In genomic region chr11:91872216-91872615, GRCh38 we compare ENCODE assay signal across 1 cellular context.
TF ChIP-seq lines count a peak whose summit lies in the region.

No MANE protein-coding gene starts in this region.

TF ChIP-seq in GM23338, 12 proteins besides CTCF, POLR2A, EP300 and RAD21 (continued from another document):
- TF ChIP-seq ZNF462 (CRISPR knock-in tag; IDR thresholded peaks at IDR 0.05): no peak
- TF ChIP-seq ZNF331 (CRISPR knock-in tag; IDR thresholded peaks at IDR 0.05; ENCODE audit: low read depth): no peak
- no peak for TF ChIP-seq REST (IDR thresholded peaks at IDR 0.05; ENCODE audit: unreplicated experiment)
- no peak for TF ChIP-seq EZH2phosphoT487 (IDR thresholded peaks at IDR 0.05; ENCODE audit: unreplicated experiment)
- no peak for TF ChIP-seq ETS1 (IDR thresholded peaks at IDR 0.05)
- no peak for TF ChIP-seq EZH2 (IDR thresholded peaks at IDR 0.05; ENCODE audit: low read depth, unreplicated experiment)
- no peak for TF ChIP-seq POLR2AphosphoS5 (IDR thresholded peaks at IDR 0.05; ENCODE audit: low read depth)
- TF ChIP-seq CREB1 (CRISPR knock-in tag; IDR thresholded peaks at IDR 0.05; ENCODE audit: low read depth): no peak
TF ChIP-seq in GM23338: peak in this region for 0.
